In the genomic region with DNA sequence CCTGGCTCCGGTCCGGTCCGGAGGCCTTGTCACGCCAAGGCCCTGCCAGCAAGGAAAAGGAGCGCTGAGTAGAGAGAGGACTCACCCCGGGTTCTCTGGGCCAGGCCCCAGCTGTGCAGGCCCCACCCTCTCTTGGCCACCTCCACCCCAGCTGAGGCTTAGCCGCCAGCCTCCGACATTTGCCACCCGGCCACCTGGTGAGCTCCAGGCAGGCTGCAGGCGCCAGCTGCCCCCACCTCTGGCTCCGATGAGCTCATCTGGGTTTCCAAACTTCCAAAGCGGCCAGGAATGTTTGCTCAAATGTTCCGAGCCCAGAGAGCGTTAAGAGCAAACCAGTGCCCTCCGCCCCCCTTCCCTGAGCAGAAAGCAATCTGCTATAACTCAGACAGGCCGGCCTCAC, we compare ENCODE assay signal across 11 cellular contexts. TPM values are rescaled to one million over a fixed set of nuclear protein-coding genes. Genes with fewer than 3 reads are reported as not detected.
DNase-seq lines count a peak whose midpoint lies in the region; ATAC-seq, FAIRE-seq and TF ChIP-seq lines count a peak whose summit lies in the region.
"Had no signal": no experiment of that assay in that cellular context is flagged by ENCODE, and none has a peak within 500 bp of the region (broad histone marks: within the 10 kb centered on the region; RNA-seq: fewer than 3 reads in every experiment).

No MANE protein-coding gene starts in this region.

- H3K27ac Mint-ChIP-seq in endodermal cell = peak overlapping the region; percentile 66
- H3K27ac Mint-ChIP-seq: stimulated activated naive B cell treated with anti-CD40 and anti-IgM and Interleukin-4, amounts not matched to agents 10 μg/mL and 1 μg/mL and 100 μg/mL, for 72 hours had no signal

- H3K27me3 ChIP-seq in endodermal cell (ENCODE audit: control insufficient read depth, insufficient read depth, low read length, poor library complexity, severe bottlenecking) (peaks cover 24% of the 10 kb centered on the region), mesendoderm (ENCODE audit: insufficient read depth, low read length, poor library complexity) (no peaks in the 10 kb centered on the region)

- no peaks in the 10 kb centered on the region for H3K79me1 ChIP-seq in mesendoderm (ENCODE audit: low read length)

- no peaks in the 10 kb centered on the region for H3K9me3 Mint-ChIP-seq in endodermal cell
- H3K9me3 Mint-ChIP-seq: stimulated activated naive B cell treated with anti-CD40 and anti-IgM and Interleukin-4, amounts not matched to agents 10 μg/mL and 1 μg/mL and 100 μg/mL, for 72 hours had no signal

- WGBS in endodermal cell (ENCODE audit: insufficient coverage in 1 of 2, insufficient read length in 1 of 2), 2 experiments = 23 to 31% methylated on average over 10 to 16 of the region's 16 CpGs
- WGBS in mesendoderm (ENCODE audit: extremely low coverage, insufficient coverage, low lambda C conversion rate) = no CpG with 5 or more reads among the region's 16 CpGs

- H3K79me2 ChIP-seq in mesendoderm (ENCODE audit: control insufficient read depth, insufficient read depth, low read length) = no peaks in the 10 kb centered on the region

- peaks cover 33% of the 10 kb centered on the region for H3K4me1 Mint-ChIP-seq in endodermal cell
- H3K4me1 Mint-ChIP-seq: stimulated activated naive B cell treated with anti-CD40 and anti-IgM and Interleukin-4, amounts not matched to agents 10 μg/mL and 1 μg/mL and 100 μg/mL, for 72 hours had no signal

- H3K27ac ChIP-seq in endodermal cell (ENCODE audit: low read depth, low read length) (no peak overlapping the region), mesendoderm (ENCODE audit: low read depth, low read length) (no peak overlapping the region)

- no peak overlapping the region for H4K5ac ChIP-seq in mesendoderm (ENCODE audit: low read length)

- H3K36me3 Mint-ChIP-seq in endodermal cell (ENCODE audit: low read depth) = no peaks in the 10 kb centered on the region
- H3K36me3 Mint-ChIP-seq: stimulated activated naive B cell treated with anti-CD40 and anti-IgM and Interleukin-4, amounts not matched to agents 10 μg/mL and 1 μg/mL and 100 μg/mL, for 72 hours had no signal

- ATAC-seq in HG02588 (IDR thresholded peaks at IDR 0.05; ENCODE audit: unreplicated experiment) = no peak
- no peak for ATAC-seq in GM21381 (IDR thresholded peaks at IDR 0.05; ENCODE audit: unreplicated experiment)
- ATAC-seq: SK-N-SH treated with all-trans-retinoic acid at 6 μM for 48 hours; stimulated activated naive B cell treated with anti-CD40 and anti-IgM and Interleukin-4, amounts not matched to agents 10 μg/mL and 1 μg/mL and 100 μg/mL, for 72 hours had no signal

- peak overlapping the region; percentile 30 for H3K4me3 Mint-ChIP-seq in endodermal cell
- H3K4me3 Mint-ChIP-seq: stimulated activated naive B cell treated with anti-CD40 and anti-IgM and Interleukin-4, amounts not matched to agents 10 μg/mL and 1 μg/mL and 100 μg/mL, for 72 hours had no signal

- H3K4ac ChIP-seq in mesendoderm (ENCODE audit: low read depth, low read length) = no peak overlapping the region

- FAIRE-seq in urothelium cell line (lab: Jason Lieb, UNC) (no peak), D721Med (lab: Jason Lieb, UNC) (no peak)

- no peak overlapping the region for H4K8ac ChIP-seq in mesendoderm (ENCODE audit: low read depth, low read length)

- H3K27me3 Mint-ChIP-seq in endodermal cell (ENCODE audit: insufficient read depth) = peaks cover 30% of the 10 kb centered on the region

- H2BK5ac ChIP-seq in mesendoderm (ENCODE audit: low read length) = no peak overlapping the region

- no peak overlapping the region for H2AK5ac ChIP-seq in mesendoderm (ENCODE audit: low read length)

- no peak overlapping the region for H2BK120ac ChIP-seq in mesendoderm (ENCODE audit: low read depth, low read length)

- H3K4me3 ChIP-seq in endodermal cell (ENCODE audit: low read length) (no peak overlapping the region), mesendoderm (ENCODE audit: low read length) (no peak overlapping the region)

- H3K56ac ChIP-seq in mesendoderm (ENCODE audit: low read length) = peak overlapping the region; percentile 66

- DNase-seq in NCI-H82 (lab: John Stamatoyannopoulos, UW) (peak; percentile 45), NCI-H82 treated with DMSO at 0.1 percent for 48 hours (lab: John Stamatoyannopoulos, UW; ENCODE audit: unreplicated experiment) (no peak), endodermal cell (peak; percentile 89), mesendoderm (peak; percentile 80), urothelium cell line (ENCODE audit: low spot score) (peak; percentile 81), D721Med (ENCODE audit: insufficient read length, low spot score) (no peak)
- DNase-seq: Karpas-422; stimulated activated naive B cell treated with anti-CD40 and anti-IgM and Interleukin-4, amounts not matched to agents 10 μg/mL and 1 μg/mL and 100 μg/mL, for 72 hours had no signal

- H3K9ac ChIP-seq in endodermal cell (ENCODE audit: extremely low read depth, low read length, poor library complexity, severe bottlenecking) (peak overlapping the region; percentile 11), mesendoderm (ENCODE audit: low read length) (no peak overlapping the region)

- no peak overlapping the region for H3K4me2 ChIP-seq in mesendoderm (ENCODE audit: low read length)

- no peak overlapping the region for H3K23ac ChIP-seq in mesendoderm (ENCODE audit: low read length)

- no peak overlapping the region for H3K18ac ChIP-seq in mesendoderm (ENCODE audit: low read length)

- H3K36me3 ChIP-seq in endodermal cell (ENCODE audit: control insufficient read depth, insufficient read depth, low read length) (no peaks in the 10 kb centered on the region), mesendoderm (ENCODE audit: control insufficient read depth, insufficient read depth, low read length) (no peaks in the 10 kb centered on the region)

- H3K4me1 ChIP-seq in endodermal cell (ENCODE audit: control insufficient read depth, insufficient read depth, low read length) (peaks cover 16% of the 10 kb centered on the region), mesendoderm (ENCODE audit: control insufficient read depth, low read depth, low read length) (peaks cover 13% of the 10 kb centered on the region)

- no peak for TF ChIP-seq CTCF in endodermal cell (conservative IDR thresholded peaks at IDR 0.05)
- no peak for TF ChIP-seq CTCF in D721Med (IDR thresholded peaks at IDR 0.05; ENCODE audit: insufficient read depth, missing control alignments)

- H3K9me3 ChIP-seq in endodermal cell (ENCODE audit: control insufficient read depth, low read length) = no peaks in the 10 kb centered on the region

- H2BK15ac ChIP-seq in mesendoderm (replicated peaks; ENCODE audit: low read depth) = no peak overlapping the region

RNA-seq across cellular contexts. Expression of a gene that starts 9.0 kb away (rescaled TPM):
- total RNA-seq in endodermal cell = 10 to 100 TPM in 1 of 2 donors, 1 to 10 TPM in 1; 4.4 to 17.8 TPM
- polyA plus RNA-seq in endodermal cell (2013, experiment 1 of 2) = 41.5 TPM
- polyA plus RNA-seq in endodermal cell (2013, experiment 2 of 2) = 44.1 TPM
- 1.3 TPM for polyA plus RNA-seq in mesendoderm (2013, experiment 1 of 2)
- 1.4 TPM for polyA plus RNA-seq in mesendoderm (2013, experiment 2 of 2)

Comparison
In these comparisons a context has a peak if more than half of its experiments do, and no peak if none do; other contexts are left out.
1. DNase-seq: peak in NCI-H82 (single experiment), endodermal cell (single experiment), mesendoderm (single experiment) and urothelium cell line (single experiment); none in NCI-H82 treated with DMSO at 0.1 percent for 48 hours (single experiment) and D721Med (single experiment).